Comparison of ENCODE assay signal across 18 cellular contexts in genomic region chr3:21273256-21273999, GRCh38.
DNase-seq lines count a peak whose midpoint lies in the region; ATAC-seq, FAIRE-seq and TF ChIP-seq lines count a peak whose summit lies in the region.
"Had no signal": no experiment of that assay in that cellular context is flagged by ENCODE, and none has a peak within 500 bp of the region (broad histone marks: within the 10 kb centered on the region; RNA-seq: fewer than 3 reads in every experiment).

No MANE protein-coding gene starts in this region.

- DNase-seq in AG20443 (ENCODE audit: low spot score) (peak; percentile 52), MM.1S (peak; percentile 40), endothelial cell of umbilical vein (ENCODE audit: low read depth, low spot score) (peak; percentile 23), osteocyte (ENCODE audit: extremely low spot score, unreplicated experiment) (no peak), NOMO-1 treated with DMSO at 0.1 percent for 48 hours (lab: John Stamatoyannopoulos, UW; ENCODE audit: unreplicated experiment) (no peak), uterus (no peak)
- no peak for DNase-seq in activated T-cell treated with anti-CD3 and anti-CD28 coated beads, Interleukin-2, amount 50 U/mL, for 24 hours
- DNase-seq: activated CD4-positive, alpha-beta T cell treated with anti-CD3 and anti-CD28 coated beads, Interleukin-2, amount 50 U/mL, for 48 hours; amygdala; BE2C; KG1; NCI-H146; OCI-M1; retina; stimulated activated CD4-positive, alpha-beta T cell treated with anti-CD3 and anti-CD28 coated beads, Interleukin-1b, Interleukin-23, amount 100 ng/mL, for 48 hours had no signal

- H3K27me3 ChIP-seq in MM.1S (replicated peaks; ENCODE audit: insufficient read depth, low read length) (no peaks in the 10 kb centered on the region), endothelial cell of umbilical vein (ENCODE audit: control insufficient read depth in 2 of 2, insufficient read depth in 2 of 2, low read length in 2 of 2) (no peaks in the 10 kb centered on the region), uterus (no peaks in the 10 kb centered on the region)
- H3K27me3 ChIP-seq: BE2C, neural progenitor cell had no signal

- BruUV-seq in endothelial cell of umbilical vein (replicated peaks; lab: Mats Ljungman, UMichigan) = no TSS peak

- no peaks in the 10 kb centered on the region for H3K9me2 ChIP-seq in MM.1S (replicated peaks; ENCODE audit: insufficient read depth, low read length)

- peaks cover 6% of the 10 kb centered on the region for H3K9me3 Mint-ChIP-seq in osteocyte (ENCODE audit: unreplicated experiment)
- H3K9me3 Mint-ChIP-seq in activated T-cell treated with anti-CD3 and anti-CD28 coated beads, Interleukin-2, amount 50 U/mL, for 24 hours = peaks cover 15% of the 10 kb centered on the region
- H3K9me3 Mint-ChIP-seq: neural progenitor cell had no signal

- no peak for ATAC-seq in HG03342 (IDR thresholded peaks at IDR 0.05; ENCODE audit: unreplicated experiment)
- ATAC-seq: activated T-helper 17 cell treated with anti-CD3 and anti-CD28 coated beads, Interleukin-2, amount 50 U/mL, for 72 hours had no signal

- H3K79me2 ChIP-seq in MM.1S (ENCODE audit: low read length) (no peaks in the 10 kb centered on the region), endothelial cell of umbilical vein (ENCODE audit: control insufficient read depth, insufficient read depth, low read length) (no peaks in the 10 kb centered on the region)

- no peaks in the 10 kb centered on the region for H3F3A ChIP-seq in MM.1S (ENCODE audit: insufficient read depth, low read length)

- no peaks in the 10 kb centered on the region for H3K4me1 ChIP-seq in MM.1S (ENCODE audit: low read length)
- peaks cover 14% of the 10 kb centered on the region for H3K4me1 ChIP-seq in endothelial cell of umbilical vein (ENCODE audit: control insufficient read depth, extremely low read depth, insufficient read depth, low read length)
- no peaks in the 10 kb centered on the region for H3K4me1 ChIP-seq in uterus
- H3K4me1 ChIP-seq: BE2C, neural progenitor cell had no signal

- TF ChIP-seq CTCF in MM.1S (IDR thresholded peaks at IDR 0.05; ENCODE audit: low read length) (no peak), endothelial cell of umbilical vein (IDR thresholded peaks at IDR 0.05; ENCODE audit: extremely low read depth in 1 of 2, insufficient read depth in 1 of 2, low read depth in 1 of 2, low read length in 2 of 2) (no peak), osteocyte (IDR thresholded peaks at IDR 0.05) (no peak), uterus (IDR thresholded peaks at IDR 0.05) (no peak)

- intact Hi-C loops in endothelial cell of umbilical vein (cut with micrococcal nuclease) (loop anchor here (2.0 kb wide), 1 partner anchor 163 kb away; no protein-coding TSS in a partner anchor), uterus (cut with DNase I; ENCODE audit: low total_unique reads) (no loop called here)

- CTCF ChIA-PET in endothelial cell of umbilical vein (lab: Charles Lee) = no interaction called here

- H3K4me3 ChIP-seq in MM.1S (ENCODE audit: low read length) (no peak overlapping the region), endothelial cell of umbilical vein (replicated peaks in 1 of 3; ENCODE audit: insufficient read depth in 1 of 3, low read depth in 1 of 3, low read length in 3 of 3) (no peak overlapping the region), uterus (no peak overlapping the region)
- H3K4me3 ChIP-seq: neural progenitor cell had no signal

- dilution Hi-C loops in endothelial cell of umbilical vein (cut with MboI; ENCODE audit: extremely low pct_ligation_motif_present, low sequenced_read_pairs) = no loop called here

- H4K20me1 ChIP-seq in MM.1S (ENCODE audit: insufficient read depth, low read length) (no peaks in the 10 kb centered on the region), endothelial cell of umbilical vein (replicated peaks; ENCODE audit: control insufficient read depth, extremely low read depth, insufficient read depth, low read length) (no peaks in the 10 kb centered on the region)

- H3K9me3 ChIP-seq in MM.1S (replicated peaks; ENCODE audit: insufficient read depth, low read length) = no peaks in the 10 kb centered on the region
- no peaks in the 10 kb centered on the region for H3K9me3 ChIP-seq in endothelial cell of umbilical vein (replicated peaks; ENCODE audit: control insufficient read depth, insufficient read depth, low read length)
- H3K9me3 ChIP-seq in uterus = no peaks in the 10 kb centered on the region
- H3K9me3 ChIP-seq: BE2C had no signal

- FAIRE-seq in endothelial cell of umbilical vein (lab: Jason Lieb, UNC) = peak; percentile 84

- no peak for TF ChIP-seq POLR2A in endothelial cell of umbilical vein (IDR thresholded peaks at IDR 0.05; ENCODE audit: low read depth, low read length)
- TF ChIP-seq POLR2A in uterus (IDR thresholded peaks at IDR 0.05) = no peak

- H3K9ac ChIP-seq in MM.1S (ENCODE audit: low read length) (no peak overlapping the region), endothelial cell of umbilical vein (replicated peaks; ENCODE audit: extremely low read depth, insufficient read depth, low read length) (peak overlapping the region; percentile 31)
- H3K9ac ChIP-seq: neural progenitor cell had no signal

- no peaks in the 10 kb centered on the region for H3K9me1 ChIP-seq in endothelial cell of umbilical vein (replicated peaks; ENCODE audit: control insufficient read depth, extremely low read depth, insufficient read depth, low read length)

- H3K27ac Mint-ChIP-seq in osteocyte (ENCODE audit: unreplicated experiment) = peak overlapping the region; percentile 76
- H3K27ac Mint-ChIP-seq in activated T-cell treated with anti-CD3 and anti-CD28 coated beads, Interleukin-2, amount 50 U/mL, for 24 hours = no peak overlapping the region
- H3K27ac Mint-ChIP-seq: activated T-helper 17 cell treated with anti-CD3 and anti-CD28 coated beads, Interleukin-2, amount 50 U/mL, for 72 hours; neural progenitor cell had no signal

- H3K36me3 ChIP-seq in MM.1S (replicated peaks; ENCODE audit: insufficient read depth, low read length) (no peaks in the 10 kb centered on the region), endothelial cell of umbilical vein (ENCODE audit: control insufficient read depth in 2 of 2, extremely low read depth in 1 of 2, insufficient read depth in 2 of 2, low read length in 2 of 2) (no peaks in the 10 kb centered on the region), uterus (no peaks in the 10 kb centered on the region)
- H3K36me3 ChIP-seq: BE2C, neural progenitor cell had no signal

- H3K4me2 ChIP-seq in MM.1S (ENCODE audit: low read depth, low read length) (no peak overlapping the region), endothelial cell of umbilical vein (ENCODE audit: insufficient read depth, low read length) (peak overlapping the region; percentile 51)
- H3K4me2 ChIP-seq: neural progenitor cell had no signal

- H3K27me3 Mint-ChIP-seq in osteocyte (ENCODE audit: unreplicated experiment) = no peaks in the 10 kb centered on the region
- no peaks in the 10 kb centered on the region for H3K27me3 Mint-ChIP-seq in activated T-cell treated with anti-CD3 and anti-CD28 coated beads, Interleukin-2, amount 50 U/mL, for 24 hours
- H3K27me3 Mint-ChIP-seq: activated T-helper 17 cell treated with anti-CD3 and anti-CD28 coated beads, Interleukin-2, amount 50 U/mL, for 72 hours had no signal

- H3K4me3 Mint-ChIP-seq in osteocyte (ENCODE audit: unreplicated experiment) = no peak overlapping the region
- H3K4me3 Mint-ChIP-seq in activated T-cell treated with anti-CD3 and anti-CD28 coated beads, Interleukin-2, amount 50 U/mL, for 24 hours = no peak overlapping the region
- H3K4me3 Mint-ChIP-seq: activated T-helper 17 cell treated with anti-CD3 and anti-CD28 coated beads, Interleukin-2, amount 50 U/mL, for 72 hours; neural progenitor cell had no signal

- H3K4me1 Mint-ChIP-seq in osteocyte (ENCODE audit: unreplicated experiment) = peaks cover 29% of the 10 kb centered on the region
- no peaks in the 10 kb centered on the region for H3K4me1 Mint-ChIP-seq in activated T-cell treated with anti-CD3 and anti-CD28 coated beads, Interleukin-2, amount 50 U/mL, for 24 hours (ENCODE audit: low read depth)
- H3K4me1 Mint-ChIP-seq: activated T-helper 17 cell treated with anti-CD3 and anti-CD28 coated beads, Interleukin-2, amount 50 U/mL, for 72 hours; neural progenitor cell had no signal

- H2AFZ ChIP-seq in MM.1S (ENCODE audit: low read length) (no peak overlapping the region), endothelial cell of umbilical vein (ENCODE audit: low read depth, low read length) (peak overlapping the region; percentile 14)
- H2AFZ ChIP-seq: neural progenitor cell had no signal

- no peak overlapping the region for H3K27ac ChIP-seq in MM.1S (ENCODE audit: low read length)
- H3K27ac ChIP-seq in endothelial cell of umbilical vein (ENCODE audit: insufficient read depth, low read depth, low read length) = peak overlapping the region; percentile 50
- H3K27ac ChIP-seq in uterus = no peak overlapping the region
- H3K27ac ChIP-seq: neural progenitor cell had no signal

- POLR2A ChIA-PET in endothelial cell of umbilical vein (lab: Charles Lee) = no interaction called here

- H3K36me3 Mint-ChIP-seq in osteocyte (ENCODE audit: unreplicated experiment) = no peaks in the 10 kb centered on the region
- no peaks in the 10 kb centered on the region for H3K36me3 Mint-ChIP-seq in activated T-cell treated with anti-CD3 and anti-CD28 coated beads, Interleukin-2, amount 50 U/mL, for 24 hours (ENCODE audit: low read depth)
- H3K36me3 Mint-ChIP-seq: neural progenitor cell had no signal

TF ChIP-seq in endothelial cell of umbilical vein, 7 proteins besides CTCF, POLR2A, EP300 and RAD21:
- TF ChIP-seq POLR2AphosphoS5 (IDR thresholded peaks at IDR 0.05; ENCODE audit: insufficient read depth, low read depth, low read length) (no peak), JUN (IDR thresholded peaks at IDR 0.05; ENCODE audit: borderline replicate concordance, insufficient read depth, insufficient read length, low read depth) (peak; percentile 13), MAX (IDR thresholded peaks at IDR 0.05; ENCODE audit: insufficient read depth, insufficient read length) (no peak)

Comparison
In these comparisons a context has a peak if more than half of its experiments do, and no peak if none do; other contexts are left out.
1. DNase-seq: peak in AG20443 (single experiment), MM.1S (single experiment) and endothelial cell of umbilical vein (single experiment); none in osteocyte (single experiment), activated T-cell treated with anti-CD3 and anti-CD28 coated beads, Interleukin-2, amount 50 U/mL, for 24 hours (single experiment), NOMO-1 treated with DMSO at 0.1 percent for 48 hours (single experiment) and uterus (0 of 2).